1 cellular context compared by ENCODE assay signal in genomic region chr16:1614226-1615102, GRCh38.
TF ChIP-seq lines count a peak whose summit lies in the region.

No MANE protein-coding gene starts in this region.

TF ChIP-seq in K562, 482 proteins besides CTCF, POLR2A, EP300 and RAD21:
- TF ChIP-seq UBTF (IDR thresholded peaks at IDR 0.05; ENCODE audit: borderline replicate concordance in 1 of 2, low read depth in 2 of 2, low read length in 2 of 2) = peak; percentile 48 to 55; a peak in 2 of 4 replicates
- TF ChIP-seq HCFC1 (IDR thresholded peaks at IDR 0.05; ENCODE audit: low read depth, low read length) = 0 out of 2 replicates have a peak, but pooled peaks have one; percentile 19
- TF ChIP-seq CREB1 (IDR thresholded peaks at IDR 0.05) = peak; percentile 47; the same call in 1 of the 2 replicates
- TF ChIP-seq CREB1 (CRISPR knock-in tag; IDR thresholded peaks at IDR 0.05) = peak; percentile 50
- peak; percentile 24 for TF ChIP-seq TAF1 (IDR thresholded peaks at IDR 0.05; ENCODE audit: control insufficient read depth, extremely low read depth, insufficient read depth, low read length, severe bottlenecking)
- TF ChIP-seq, protein P1, sequence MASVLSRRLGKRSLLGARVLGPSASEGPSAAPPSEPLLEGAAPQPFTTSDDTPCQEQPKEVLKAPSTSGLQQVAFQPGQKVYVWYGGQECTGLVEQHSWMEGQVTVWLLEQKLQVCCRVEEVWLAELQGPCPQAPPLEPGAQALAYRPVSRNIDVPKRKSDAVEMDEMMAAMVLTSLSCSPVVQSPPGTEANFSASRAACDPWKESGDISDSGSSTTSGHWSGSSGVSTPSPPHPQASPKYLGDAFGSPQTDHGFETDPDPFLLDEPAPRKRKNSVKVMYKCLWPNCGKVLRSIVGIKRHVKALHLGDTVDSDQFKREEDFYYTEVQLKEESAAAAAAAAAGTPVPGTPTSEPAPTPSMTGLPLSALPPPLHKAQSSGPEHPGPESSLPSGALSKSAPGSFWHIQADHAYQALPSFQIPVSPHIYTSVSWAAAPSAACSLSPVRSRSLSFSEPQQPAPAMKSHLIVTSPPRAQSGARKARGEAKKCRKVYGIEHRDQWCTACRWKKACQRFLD (CRISPR knock-in tag; IDR thresholded peaks at IDR 0.05) = no peak
- peak; percentile 35; the same call in 1 of the 2 replicates for TF ChIP-seq ZBTB7A (IDR thresholded peaks at IDR 0.05; ENCODE audit: borderline replicate concordance, control insufficient read depth, low read depth, low read length)
- no peak for TF ChIP-seq BCLAF1 (IDR thresholded peaks at IDR 0.05; ENCODE audit: borderline replicate concordance in 1 of 2, control insufficient read depth in 1 of 2, low read depth in 2 of 2, low read length in 1 of 2)
- TF ChIP-seq ATF1 (CRISPR knock-in tag; IDR thresholded peaks at IDR 0.05) = no peak
- TF ChIP-seq ATF1 (tag; IDR thresholded peaks at IDR 0.05) = no peak
- TF ChIP-seq, protein P2, sequence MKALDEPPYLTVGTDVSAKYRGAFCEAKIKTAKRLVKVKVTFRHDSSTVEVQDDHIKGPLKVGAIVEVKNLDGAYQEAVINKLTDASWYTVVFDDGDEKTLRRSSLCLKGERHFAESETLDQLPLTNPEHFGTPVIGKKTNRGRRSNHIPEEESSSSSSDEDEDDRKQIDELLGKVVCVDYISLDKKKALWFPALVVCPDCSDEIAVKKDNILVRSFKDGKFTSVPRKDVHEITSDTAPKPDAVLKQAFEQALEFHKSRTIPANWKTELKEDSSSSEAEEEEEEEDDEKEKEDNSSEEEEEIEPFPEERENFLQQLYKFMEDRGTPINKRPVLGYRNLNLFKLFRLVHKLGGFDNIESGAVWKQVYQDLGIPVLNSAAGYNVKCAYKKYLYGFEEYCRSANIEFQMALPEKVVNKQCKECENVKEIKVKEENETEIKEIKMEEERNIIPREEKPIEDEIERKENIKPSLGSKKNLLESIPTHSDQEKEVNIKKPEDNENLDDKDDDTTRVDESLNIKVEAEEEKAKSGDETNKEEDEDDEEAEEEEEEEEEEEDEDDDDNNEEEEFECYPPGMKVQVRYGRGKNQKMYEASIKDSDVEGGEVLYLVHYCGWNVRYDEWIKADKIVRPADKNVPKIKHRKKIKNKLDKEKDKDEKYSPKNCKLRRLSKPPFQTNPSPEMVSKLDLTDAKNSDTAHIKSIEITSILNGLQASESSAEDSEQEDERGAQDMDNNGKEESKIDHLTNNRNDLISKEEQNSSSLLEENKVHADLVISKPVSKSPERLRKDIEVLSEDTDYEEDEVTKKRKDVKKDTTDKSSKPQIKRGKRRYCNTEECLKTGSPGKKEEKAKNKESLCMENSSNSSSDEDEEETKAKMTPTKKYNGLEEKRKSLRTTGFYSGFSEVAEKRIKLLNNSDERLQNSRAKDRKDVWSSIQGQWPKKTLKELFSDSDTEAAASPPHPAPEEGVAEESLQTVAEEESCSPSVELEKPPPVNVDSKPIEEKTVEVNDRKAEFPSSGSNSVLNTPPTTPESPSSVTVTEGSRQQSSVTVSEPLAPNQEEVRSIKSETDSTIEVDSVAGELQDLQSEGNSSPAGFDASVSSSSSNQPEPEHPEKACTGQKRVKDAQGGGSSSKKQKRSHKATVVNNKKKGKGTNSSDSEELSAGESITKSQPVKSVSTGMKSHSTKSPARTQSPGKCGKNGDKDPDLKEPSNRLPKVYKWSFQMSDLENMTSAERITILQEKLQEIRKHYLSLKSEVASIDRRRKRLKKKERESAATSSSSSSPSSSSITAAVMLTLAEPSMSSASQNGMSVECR (CRISPR knock-in tag; IDR thresholded peaks at IDR 0.05) = no peak
- TF ChIP-seq ERF (CRISPR knock-in tag; IDR thresholded peaks at IDR 0.05) = no peak
- peak; percentile 84 for TF ChIP-seq RBBP5 (IDR thresholded peaks at IDR 0.05; ENCODE audit: borderline replicate concordance, insufficient read depth, low read length, poor library complexity, severe bottlenecking)
- TF ChIP-seq VEZF1 (CRISPR knock-in tag; IDR thresholded peaks at IDR 0.05) = peak; percentile 77
- TF ChIP-seq CGGBP1 (CRISPR knock-in tag; IDR thresholded peaks at IDR 0.05) = no peak
- peak in 1 of 2 experiments; percentile 18; a peak in 1 of 4 replicates for TF ChIP-seq NONO (IDR thresholded peaks at IDR 0.05; ENCODE audit: low read depth in 2 of 2, low read length in 1 of 2)
- TF ChIP-seq CBFA2T3 (IDR thresholded peaks at IDR 0.05) = no peak
- TF ChIP-seq MAZ (CRISPR knock-in tag; conservative IDR thresholded peaks at IDR 0.05 in 1 of 2, IDR thresholded peaks at IDR 0.05 in 1 of 2) = 0 out of 4 replicates have a peak, but pooled peaks of 1 of the 2 experiments have one; percentile 27
- TF ChIP-seq CREM (IDR thresholded peaks at IDR 0.05; ENCODE audit: low read depth) = peak; percentile 75
- peak; percentile 39; the same call in 1 of the 2 replicates for TF ChIP-seq RBFOX2 (IDR thresholded peaks at IDR 0.05; ENCODE audit: low read depth, low read length)
- peak; percentile 30 to 88 (median 83) for TF ChIP-seq YY1 (IDR thresholded peaks at IDR 0.05; ENCODE audit: borderline replicate concordance in 1 of 3, control insufficient read depth in 1 of 3, extremely low read depth in 1 of 3, insufficient read depth in 3 of 3, insufficient read length in 1 of 3, insufficient replicate concordance in 2 of 3, low read depth in 1 of 3, low read length in 2 of 3)
- TF ChIP-seq POLR2G (IDR thresholded peaks at IDR 0.05; ENCODE audit: low read depth, low read length) = 0 out of 2 replicates have a peak, but pooled peaks have one; percentile 47
- TF ChIP-seq PHF8 (IDR thresholded peaks at IDR 0.05; ENCODE audit: borderline replicate concordance, low read length) = peak; percentile 39; the same call in 1 of the 2 replicates
- peak; percentile 9 for TF ChIP-seq KDM5B (IDR thresholded peaks at IDR 0.05; ENCODE audit: insufficient replicate concordance, low read depth, low read length)
